Comparison of ENCODE assay signal across 1 cellular context in the genomic region with DNA sequence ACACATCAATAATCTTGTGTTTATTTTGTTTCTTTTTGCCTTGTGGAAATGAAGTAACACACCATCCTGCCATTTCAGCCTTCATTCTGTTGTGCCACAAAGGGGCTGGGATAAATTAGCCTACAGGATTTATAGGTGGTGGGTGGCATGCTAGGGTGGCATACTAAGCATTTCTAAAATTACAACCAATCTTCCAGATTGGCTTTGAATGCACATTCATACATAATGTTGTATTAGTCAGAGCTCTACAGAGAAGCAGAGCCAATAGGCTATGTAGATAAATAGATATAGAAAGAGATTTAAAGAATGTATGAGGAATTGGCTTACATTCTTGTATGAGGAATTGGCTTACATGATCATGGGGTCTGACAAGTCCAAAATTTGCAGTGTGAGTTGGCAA.
TF ChIP-seq lines count a peak whose summit lies in the region.

No MANE protein-coding gene starts in this region.

TF ChIP-seq in IMR-90, 13 proteins besides CTCF, POLR2A, EP300 and RAD21:
- TF ChIP-seq CHD1 (IDR thresholded peaks at IDR 0.05; ENCODE audit: low read depth, low read length): no peak
- no peak for TF ChIP-seq FOS (IDR thresholded peaks at IDR 0.05; ENCODE audit: low read depth, low read length)
- no peak for TF ChIP-seq RFX5 (IDR thresholded peaks at IDR 0.05; ENCODE audit: low read depth, low read length)
- TF ChIP-seq MXI1 (IDR thresholded peaks at IDR 0.05; ENCODE audit: borderline replicate concordance, low read depth, low read length): no peak
- TF ChIP-seq MAZ (IDR thresholded peaks at IDR 0.05; ENCODE audit: borderline replicate concordance, low read depth, low read length): no peak
- TF ChIP-seq RCOR1 (IDR thresholded peaks at IDR 0.05; ENCODE audit: insufficient replicate concordance, low read length): no peak
- TF ChIP-seq MAFK (IDR thresholded peaks at IDR 0.05; ENCODE audit: low read depth, low read length): no peak
